Comparison of ENCODE assay signal across 16 cellular contexts in the genomic region with DNA sequence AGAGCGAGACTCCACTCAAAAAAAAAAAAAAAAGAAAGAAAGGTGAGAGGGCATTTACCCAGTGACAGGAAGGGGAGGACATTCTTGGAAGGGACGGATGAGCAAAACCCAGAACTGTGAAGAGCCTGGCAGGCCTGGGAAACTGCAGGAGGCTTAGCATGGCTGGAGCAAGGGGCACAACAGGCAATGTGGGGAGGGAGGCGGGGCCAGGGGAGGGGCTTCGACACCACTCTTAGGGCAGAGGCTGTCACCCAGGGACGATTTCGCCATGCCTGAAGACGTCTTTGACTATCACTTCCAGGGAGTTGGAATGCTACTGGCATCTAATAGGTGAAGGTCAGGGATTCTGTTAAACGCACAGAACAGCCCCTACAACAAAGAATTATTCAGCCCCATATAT.
DNase-seq lines count a peak whose midpoint lies in the region; ATAC-seq, FAIRE-seq and TF ChIP-seq lines count a peak whose summit lies in the region.
"Had no signal": no experiment of that assay in that cellular context is flagged by ENCODE, and none has a peak within 500 bp of the region (broad histone marks: within the 10 kb centered on the region; RNA-seq: fewer than 3 reads in every experiment).

No MANE protein-coding gene starts in this region.

- intact Hi-C loops in K562 (cut with micrococcal nuclease), result no loop called here

- BruUV-seq in K562 (replicated peaks; lab: Mats Ljungman, UMichigan), result no TSS peak

- POLR2A ChIA-PET in K562 (lab: Yijun Ruan, JAX), result no interaction called here

- no peak for TF ChIP-seq EP300 in K562 (IDR thresholded peaks at IDR 0.05; ENCODE audit: low read length)

- H3K4me3 Mint-ChIP-seq in osteocyte (ENCODE audit: unreplicated experiment), result no peak overlapping the region
- H3K4me3 Mint-ChIP-seq: CD14-positive monocyte; CD8-positive, alpha-beta memory T cell had no signal

- no peaks in the 10 kb centered on the region for H3K4me1 Mint-ChIP-seq in osteocyte (ENCODE audit: unreplicated experiment)
- H3K4me1 Mint-ChIP-seq: CD14-positive monocyte; CD8-positive, alpha-beta memory T cell had no signal

- no peak for TF ChIP-seq CTCF in K562 (IDR thresholded peaks at IDR 0.05 in 2 of 3, conservative IDR thresholded peaks at IDR 0.05 in 1 of 3; ENCODE audit: insufficient read depth in 2 of 3, low read depth in 1 of 3, low read length in 3 of 3)
- TF ChIP-seq CTCF in osteocyte (IDR thresholded peaks at IDR 0.05), result no peak

- no peaks in the 10 kb centered on the region for H3K9me1 ChIP-seq in K562 (ENCODE audit: control insufficient read depth, insufficient read depth, low read length)

- H3K27me3 ChIP-seq in H7 (ENCODE audit: control insufficient read depth, insufficient read depth, low read length) (no peaks in the 10 kb centered on the region), K562 (ENCODE audit: control insufficient read depth in 2 of 2, insufficient read depth in 2 of 2, low read length in 2 of 2) (peaks cover 0 to 12% of the 10 kb centered on the region in 2 experiments; a peak in 1 of 5 replicates)
- H3K27me3 ChIP-seq: BE2C had no signal

- H3K79me2 ChIP-seq in K562 (ENCODE audit: control insufficient read depth, insufficient read depth, low read length), result no peaks in the 10 kb centered on the region

- H2AFZ ChIP-seq in K562 (ENCODE audit: low read depth, low read length), result no peak overlapping the region

- no peaks in the 10 kb centered on the region for H3K36me3 Mint-ChIP-seq in osteocyte (ENCODE audit: unreplicated experiment)
- H3K36me3 Mint-ChIP-seq: CD14-positive monocyte; CD8-positive, alpha-beta memory T cell had no signal

- H3K9ac ChIP-seq in K562 (ENCODE audit: insufficient read depth in 1 of 2, low read depth in 2 of 2, low read length in 2 of 2), result no peak overlapping the region
- H3K9ac ChIP-seq: KMS-11 had no signal

- 1% methylated on average over 8 of the region's 8 CpGs for WGBS in K562 (ENCODE audit: insufficient coverage, low coverage, missing lambda C conversion rate)

- H3K4me1 ChIP-seq in K562 (replicated peaks in 1 of 2; ENCODE audit: control insufficient read depth in 2 of 2, insufficient read depth in 2 of 2, low read length in 2 of 2), result no peaks in the 10 kb centered on the region
- H3K4me1 ChIP-seq: BE2C, Caco-2 had no signal

- CTCF ChIA-PET in K562 (lab: Yijun Ruan, JAX; ENCODE audit: low intra/inter-chr PET ratio), result no interaction called here

- peaks cover 8% of the 10 kb centered on the region for H3K27me3 Mint-ChIP-seq in osteocyte (ENCODE audit: unreplicated experiment)

- no peak for TF ChIP-seq RAD21 in K562 (CRISPR knock-in tag; conservative IDR thresholded peaks at IDR 0.05 in 1 of 2, IDR thresholded peaks at IDR 0.05 in 1 of 2)

- H3K27ac Mint-ChIP-seq in osteocyte (ENCODE audit: unreplicated experiment), result no peak overlapping the region
- H3K27ac Mint-ChIP-seq: CD14-positive monocyte had no signal

- H3K36me3 ChIP-seq in H7 (replicated peaks; ENCODE audit: control insufficient read depth, insufficient read depth, low read length) (no peaks in the 10 kb centered on the region), K562 (ENCODE audit: control insufficient read depth, insufficient read depth, low read length) (no peaks in the 10 kb centered on the region)
- H3K36me3 ChIP-seq: BE2C had no signal

- no peak for TF ChIP-seq POLR2A in K562 (conservative IDR thresholded peaks at IDR 0.05)

- in situ Hi-C loops in K562 (cut with MboI), result no loop called here

- peak; percentile 65 for DNase-seq in H7
- DNase-seq in K562 (ENCODE audit: extremely low read depth in 1 of 4, low spot score in 3 of 4), result peak in 1 of 4 experiments; percentile 25
- DNase-seq in iPS-NIHi7 (ENCODE audit: extremely low spot score), result peak; percentile 82
- peak; percentile 36 for DNase-seq in osteocyte (ENCODE audit: extremely low spot score, unreplicated experiment)
- DNase-seq in HUDEP-2 (lab: John Stamatoyannopoulos, UW; ENCODE audit: unreplicated experiment in 76 of 76), result no peak
- DNase-seq in anterior cingulate cortex (lab: John Stamatoyannopoulos, UW), result no peak
- no peak for DNase-seq in CD1c-positive myeloid dendritic cell (ENCODE audit: extremely low spot score)
- DNase-seq: BE2C; Caco-2; CD8-positive, alpha-beta memory T cell; DMS53; IMR-90 had no signal

- H3K27ac ChIP-seq in K562 (ENCODE audit: extremely low read depth, low read depth, low read length), result no peak overlapping the region
- H3K27ac ChIP-seq: KMS-11 had no signal

- no peaks in the 10 kb centered on the region for H4K20me1 ChIP-seq in K562 (replicated peaks; ENCODE audit: control insufficient read depth, insufficient read depth, low read length)

- H3K9me3 ChIP-seq in K562 (replicated peaks; ENCODE audit: control insufficient read depth, insufficient read depth, low read depth, low read length), result no peaks in the 10 kb centered on the region
- H3K9me3 ChIP-seq: BE2C, Caco-2 had no signal

- ATAC-seq in K562, result peak; percentile 64

- H3K4me3 ChIP-seq in H7 (ENCODE audit: insufficient read depth, low read depth, low read length) (no peak overlapping the region), K562 (no peak overlapping the region)

- no peak for FAIRE-seq in K562 (lab: Jason Lieb, UNC)
- FAIRE-seq: A204.1, GM12891 had no signal

- no peak overlapping the region for H3K4me2 ChIP-seq in K562 (ENCODE audit: insufficient read depth, low read length)
- H3K4me2 ChIP-seq: KMS-11 had no signal

- H3K9me3 Mint-ChIP-seq in osteocyte (ENCODE audit: unreplicated experiment), result peaks cover 9% of the 10 kb centered on the region

TF ChIP-seq in K562, 482 proteins besides CTCF, POLR2A, EP300 and RAD21:
- no peak for TF ChIP-seq TAF1 (IDR thresholded peaks at IDR 0.05; ENCODE audit: control insufficient read depth, extremely low read depth, insufficient read depth, low read length, severe bottlenecking)
- TF ChIP-seq, protein P1, sequence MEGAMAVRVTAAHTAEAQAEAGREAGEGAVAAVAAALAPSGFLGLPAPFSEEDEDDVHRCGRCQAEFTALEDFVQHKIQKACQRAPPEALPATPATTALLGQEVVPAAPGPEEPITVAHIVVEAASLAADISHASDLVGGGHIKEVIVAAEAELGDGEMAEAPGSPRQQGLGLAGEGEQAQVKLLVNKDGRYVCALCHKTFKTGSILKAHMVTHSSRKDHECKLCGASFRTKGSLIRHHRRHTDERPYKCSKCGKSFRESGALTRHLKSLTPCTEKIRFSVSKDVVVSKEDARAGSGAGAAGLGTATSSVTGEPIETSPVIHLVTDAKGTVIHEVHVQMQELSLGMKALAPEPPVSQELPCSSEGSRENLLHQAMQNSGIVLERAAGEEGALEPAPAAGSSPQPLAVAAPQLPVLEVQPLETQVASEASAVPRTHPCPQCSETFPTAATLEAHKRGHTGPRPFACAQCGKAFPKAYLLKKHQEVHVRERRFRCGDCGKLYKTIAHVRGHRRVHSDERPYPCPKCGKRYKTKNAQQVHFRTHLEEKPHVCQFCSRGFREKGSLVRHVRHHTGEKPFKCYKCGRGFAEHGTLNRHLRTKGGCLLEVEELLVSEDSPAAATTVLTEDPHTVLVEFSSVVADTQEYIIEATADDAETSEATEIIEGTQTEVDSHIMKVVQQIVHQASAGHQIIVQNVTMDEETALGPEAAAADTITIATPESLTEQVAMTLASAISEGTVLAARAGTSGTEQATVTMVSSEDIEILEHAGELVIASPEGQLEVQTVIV (CRISPR knock-in tag; IDR thresholded peaks at IDR 0.05; ENCODE audit: borderline replicate concordance), result no peak
- TF ChIP-seq ZNF780A (CRISPR knock-in tag; IDR thresholded peaks at IDR 0.05), result no peak
- no peak for TF ChIP-seq NFYB (IDR thresholded peaks at IDR 0.05; ENCODE audit: extremely low read depth, insufficient read length)
- no peak for TF ChIP-seq ZNF239 (CRISPR knock-in tag; IDR thresholded peaks at IDR 0.05)
- TF ChIP-seq ZBTB7A (IDR thresholded peaks at IDR 0.05; ENCODE audit: borderline replicate concordance, control insufficient read depth, low read depth, low read length), result no peak
- no peak for TF ChIP-seq EWSR1 (IDR thresholded peaks at IDR 0.05; ENCODE audit: borderline replicate concordance, low read depth, partially characterized antibody)
- TF ChIP-seq, protein P2, sequence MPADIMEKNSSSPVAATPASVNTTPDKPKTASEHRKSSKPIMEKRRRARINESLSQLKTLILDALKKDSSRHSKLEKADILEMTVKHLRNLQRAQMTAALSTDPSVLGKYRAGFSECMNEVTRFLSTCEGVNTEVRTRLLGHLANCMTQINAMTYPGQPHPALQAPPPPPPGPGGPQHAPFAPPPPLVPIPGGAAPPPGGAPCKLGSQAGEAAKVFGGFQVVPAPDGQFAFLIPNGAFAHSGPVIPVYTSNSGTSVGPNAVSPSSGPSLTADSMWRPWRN (IDR thresholded peaks at IDR 0.05; ENCODE audit: low read depth), result no peak
- no peak for TF ChIP-seq C11orf30 (IDR thresholded peaks at IDR 0.05; ENCODE audit: low read depth)
- TF ChIP-seq ARHGAP35 (IDR thresholded peaks at IDR 0.05; ENCODE audit: partially characterized antibody), result no peak
- no peak for TF ChIP-seq HNRNPL (IDR thresholded peaks at IDR 0.05; ENCODE audit: low read depth, low read length)
- TF ChIP-seq RBFOX2 (IDR thresholded peaks at IDR 0.05; ENCODE audit: low read depth, low read length), result no peak

Comparison
In these comparisons a context has a peak if more than half of its experiments do, and no peak if none do; other contexts are left out.
1. DNase-seq: peak in H7 (single experiment), iPS-NIHi7 (single experiment) and osteocyte (single experiment); none in HUDEP-2 (0 of 76), anterior cingulate cortex (0 of 58) and CD1c-positive myeloid dendritic cell (single experiment).